In genomic region chr21:42219606-42220137, GRCh38 we compare ENCODE assay signal across 8 cellular contexts. TPM values are rescaled to one million over a fixed set of nuclear protein-coding genes. Genes with fewer than 3 reads are reported as not detected.
DNase-seq lines count a peak whose midpoint lies in the region; ATAC-seq and TF ChIP-seq lines count a peak whose summit lies in the region.

No MANE protein-coding gene starts in this region.

- no peaks in the 10 kb centered on the region for H3K79me2 ChIP-seq in OCI-LY1 (ENCODE audit: insufficient read depth, low read length)

- H3K27me3 Mint-ChIP-seq in activated naive CD4-positive, alpha-beta T cell treated with anti-CD3 and anti-CD28 coated beads for 36 hours (ENCODE audit: low read depth): no peaks in the 10 kb centered on the region
- peaks cover 28% of the 10 kb centered on the region for H3K27me3 Mint-ChIP-seq in chondrocyte (ENCODE audit: low read depth)

- TF ChIP-seq POLR2A in right lobe of liver (IDR thresholded peaks at IDR 0.05) (no peak), testis (IDR thresholded peaks at IDR 0.05) (no peak)

- TF ChIP-seq CTCF in OCI-LY1 (IDR thresholded peaks at IDR 0.05; ENCODE audit: low read length): no peak
- TF ChIP-seq CTCF in chondrocyte (IDR thresholded peaks at IDR 0.05): no peak
- TF ChIP-seq CTCF in right lobe of liver (IDR thresholded peaks at IDR 0.05): no peak
- TF ChIP-seq CTCF in testis (IDR thresholded peaks at IDR 0.05): no peak

- peak overlapping the region; percentile 54 for H3K4me2 ChIP-seq in OCI-LY1 (ENCODE audit: low read length)

- peak overlapping the region; percentile 82 for H3K4me3 Mint-ChIP-seq in activated naive CD4-positive, alpha-beta T cell treated with anti-CD3 and anti-CD28 coated beads for 36 hours
- H3K4me3 Mint-ChIP-seq in chondrocyte (ENCODE audit: unreplicated experiment): peak overlapping the region; percentile 80

- no peaks in the 10 kb centered on the region for H4K20me1 ChIP-seq in OCI-LY1 (ENCODE audit: insufficient read depth, low read length)

- no peaks in the 10 kb centered on the region for H3K9me2 ChIP-seq in OCI-LY1 (ENCODE audit: low read depth, low read length)

- peak overlapping the region; percentile 87 for H3K27ac Mint-ChIP-seq in activated naive CD4-positive, alpha-beta T cell treated with anti-CD3 and anti-CD28 coated beads for 36 hours
- H3K27ac Mint-ChIP-seq in chondrocyte (ENCODE audit: unreplicated experiment): no peak overlapping the region

- 0 out of 2 replicates have a peak, but pooled peaks cover 2% of the 10 kb centered on the region for H3F3A ChIP-seq in OCI-LY1 (ENCODE audit: insufficient read depth, low read length)

- H3K9me3 Mint-ChIP-seq in activated naive CD4-positive, alpha-beta T cell treated with anti-CD3 and anti-CD28 coated beads for 36 hours: peaks cover 20% of the 10 kb centered on the region
- H3K9me3 Mint-ChIP-seq in chondrocyte (ENCODE audit: low read depth): peaks cover 2% of the 10 kb centered on the region

- H3K4me1 Mint-ChIP-seq in activated naive CD4-positive, alpha-beta T cell treated with anti-CD3 and anti-CD28 coated beads for 36 hours (ENCODE audit: low read depth): peaks cover 12% of the 10 kb centered on the region
- peaks cover 12% of the 10 kb centered on the region for H3K4me1 Mint-ChIP-seq in chondrocyte (ENCODE audit: low read depth)

- peaks cover 8% of the 10 kb centered on the region; the same call in 1 of the 2 replicates for H3K36me3 ChIP-seq in OCI-LY1 (ENCODE audit: insufficient read depth, low read length)
- H3K36me3 ChIP-seq in right lobe of liver: no peaks in the 10 kb centered on the region
- H3K36me3 ChIP-seq in testis (ENCODE audit: low read depth, missing control alignments): no peaks in the 10 kb centered on the region

- WGBS in right lobe of liver (ENCODE audit: insufficient coverage, low coverage, low lambda C conversion rate, missing lambda C conversion rate): 0% methylated on average over 6 of the region's 41 CpGs
- WGBS in testis, 2 donors: 1 to 3% methylated on average over 8 to 41 of the region's 41 CpGs

- intact Hi-C loops in activated naive CD4-positive, alpha-beta T cell treated with anti-CD3 and anti-CD28 coated beads for 36 hours (cut with micrococcal nuclease): loop anchor here (1.0 kb wide), 4 partner anchors 9 to 39 kb away; no protein-coding TSS in a partner anchor
- intact Hi-C loops in right lobe of liver (cut with DNase I): no loop called here
- intact Hi-C loops in testis (cut with DNase I; ENCODE audit: low total_unique reads): no loop called here

- peaks cover 3% of the 10 kb centered on the region for H3K36me3 Mint-ChIP-seq in activated naive CD4-positive, alpha-beta T cell treated with anti-CD3 and anti-CD28 coated beads for 36 hours (ENCODE audit: low read depth)
- no peaks in the 10 kb centered on the region for H3K36me3 Mint-ChIP-seq in chondrocyte (ENCODE audit: low read depth)

- H3K4me3 ChIP-seq in OCI-LY1 (ENCODE audit: low read depth, low read length, poor library complexity, severe bottlenecking) (peak overlapping the region; percentile 39), right lobe of liver (peak overlapping the region; percentile 49 to 56 (median 53)), testis (peak overlapping the region; percentile 60 to 74)

- peaks cover 13% of the 10 kb centered on the region; the same call in 1 of the 2 replicates for H3K9me3 ChIP-seq in OCI-LY1 (ENCODE audit: low read length)
- H3K9me3 ChIP-seq in right lobe of liver: no peaks in the 10 kb centered on the region
- H3K9me3 ChIP-seq in testis: no peaks in the 10 kb centered on the region

- ATAC-seq in right lobe of liver: peak; percentile 26 to 43 (median 34)

- H3K4me1 ChIP-seq in OCI-LY1 (ENCODE audit: insufficient read depth, low read length, severe bottlenecking) (peaks cover 51% of the 10 kb centered on the region), right lobe of liver (peaks cover 0 to 20% (median 0%) of the 10 kb centered on the region in 4 donors), testis (peaks cover 14% of the 10 kb centered on the region)

- H3K9ac ChIP-seq in OCI-LY1 (ENCODE audit: low read length): no peak overlapping the region

- H3K27me3 ChIP-seq in OCI-LY1 (ENCODE audit: insufficient read depth, low read length): no peaks in the 10 kb centered on the region
- no peaks in the 10 kb centered on the region for H3K27me3 ChIP-seq in right lobe of liver
- H3K27me3 ChIP-seq in testis: no peaks in the 10 kb centered on the region

- no peak overlapping the region for H2AFZ ChIP-seq in OCI-LY1 (ENCODE audit: low read length)

- CTCF ChIA-PET in activated naive CD4-positive, alpha-beta T cell treated with anti-CD3 and anti-CD28 coated beads for 36 hours (lab: Charles Lee): interaction anchor here (0.5 to 4.0 kb wide), 13 partner anchors 17 to 58 kb away, joined by 3 to 58 read pairs (median 5); no protein-coding TSS in a partner anchor

- H3K27ac ChIP-seq in OCI-LY1 (ENCODE audit: low read depth, low read length, poor library complexity, severe bottlenecking): peak overlapping the region; percentile 54
- H3K27ac ChIP-seq in right lobe of liver: peak overlapping the region; percentile 55 to 73 (median 68)
- H3K27ac ChIP-seq in testis: peak overlapping the region in 1 of 2 donors; percentile 76

- peak; percentile 48 for DNase-seq in activated naive CD4-positive, alpha-beta T cell treated with anti-CD3 and anti-CD28 coated beads for 36 hours
- DNase-seq in activated naive CD4-positive, alpha-beta T cell treated with Interleukin-2 at 50 U/mL for 16 hours: no peak
- DNase-seq in chondrocyte (ENCODE audit: low spot score) (no peak), right lobe of liver (peak in 1 of 3 donors; percentile 51), testis (peak; percentile 28), SKM-1 treated with dmso at 0.1 percent for 144 hours (lab: John Stamatoyannopoulos, UW; ENCODE audit: unreplicated experiment) (no peak), HCEC 1CT (no peak)

RNA-seq across cellular contexts. Expression of gene ABCG1, which starts 0.7 kb away (rescaled TPM):
- total RNA-seq in activated naive CD4-positive, alpha-beta T cell treated with anti-CD3 and anti-CD28 coated beads for 36 hours: 10 to 100 TPM; 27.8 to 28.7 TPM
- total RNA-seq in chondrocyte (0.51 to 1.6 TPM (median 1.6 TPM) in 3 replicates), right lobe of liver (1 to 10 TPM; 3.3 to 9.8 (median 4.8) TPM), testis (1 to 10 TPM; 4.6 to 5.9 TPM)
- 5.1 TPM for polyA plus RNA-seq in testis (ENCODE audit: insufficient read depth, low read depth, low replicate concordance)

Comparison
In these comparisons a context has a peak if more than half of its experiments do, and no peak if none do; other contexts are left out.
1. DNase-seq: peak in activated naive CD4-positive, alpha-beta T cell treated with anti-CD3 and anti-CD28 coated beads for 36 hours (single experiment) and testis (single experiment); none in activated naive CD4-positive, alpha-beta T cell treated with Interleukin-2 at 50 U/mL for 16 hours (single experiment), chondrocyte (single experiment), SKM-1 treated with dmso at 0.1 percent for 144 hours (single experiment) and HCEC 1CT (single experiment).
2. Peak in every context shown above with its lines, with median percentiles within 50 percentile points of each other: H3K4me3 ChIP-seq.